Comparison of ENCODE assay signal across 23 cellular contexts in the genomic region with DNA sequence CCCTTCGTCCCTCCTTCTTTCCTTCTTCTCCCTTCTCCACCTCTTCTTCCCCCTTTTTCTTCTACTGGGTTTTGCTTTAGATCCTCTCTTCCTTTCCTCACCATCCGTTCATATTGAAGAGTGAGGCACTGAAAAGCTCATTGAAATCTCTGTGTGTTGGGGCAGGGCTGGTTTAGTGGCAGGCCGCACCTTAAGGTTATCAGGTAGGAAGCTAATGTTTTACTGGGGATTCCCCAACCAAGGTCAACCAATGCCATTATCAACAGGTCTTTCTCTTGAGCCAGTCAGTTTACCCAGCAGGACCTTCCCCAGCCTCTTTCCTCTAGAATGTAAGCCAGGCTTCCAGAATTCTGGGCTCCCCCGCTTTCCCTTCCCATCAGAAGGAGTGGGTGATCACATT. TPM values are rescaled to one million over a fixed set of nuclear protein-coding genes. Genes with fewer than 3 reads are reported as not detected.
DNase-seq lines count a peak whose midpoint lies in the region; ATAC-seq and TF ChIP-seq lines count a peak whose summit lies in the region.
"Had no signal": no experiment of that assay in that cellular context is flagged by ENCODE, and none has a peak within 500 bp of the region (broad histone marks: within the 10 kb centered on the region; RNA-seq: fewer than 3 reads in every experiment).

No MANE protein-coding gene starts in this region.

- no peaks in the 10 kb centered on the region for H4K20me1 ChIP-seq in GM23248 (ENCODE audit: insufficient read depth)

- in situ Hi-C loops in GM23248 (cut with MboI): no loop called here
- in situ Hi-C loops in transverse colon (cut with MboI; ENCODE audit: low pct_ligation_motif_present in 1 of 4, low pct_unique_long_range_greater_than_20kb in 1 of 4, low sequenced_read_pairs in 3 of 4): no loop called here

- no peak overlapping the region for H3K9ac ChIP-seq in GM23248
- H3K9ac ChIP-seq in endodermal cell (ENCODE audit: extremely low read depth, low read length, poor library complexity, severe bottlenecking): no peak overlapping the region
- peak overlapping the region in 1 of 2 donors; percentile 56 for H3K9ac ChIP-seq in mucosa of rectum (ENCODE audit: low read depth in 1 of 2, low read length in 2 of 2)
- no peak overlapping the region for H3K9ac ChIP-seq in mesenchymal stem cell (ENCODE audit: low read length)

- H3K27ac ChIP-seq in GM23248: no peak overlapping the region
- no peak overlapping the region for H3K27ac ChIP-seq in endodermal cell (ENCODE audit: low read depth, low read length)
- H3K27ac ChIP-seq in mucosa of rectum (ENCODE audit: low read depth in 2 of 2, low read length in 2 of 2): peak overlapping the region; percentile 83 to 85
- H3K27ac ChIP-seq in transverse colon: peak overlapping the region; percentile 60 to 82 (median 72)
- no peak overlapping the region for H3K27ac ChIP-seq in upper lobe of right lung
- H3K27ac ChIP-seq in mesenchymal stem cell (ENCODE audit: low read length, poor library complexity, severe bottlenecking): no peak overlapping the region
- H3K27ac ChIP-seq: C4-2B, SJSA1 had no signal

- H3K27ac Mint-ChIP-seq in endodermal cell: no peak overlapping the region
- H3K27ac Mint-ChIP-seq: CD8-positive, alpha-beta memory T cell; H9 had no signal

- H4K91ac ChIP-seq in mesenchymal stem cell (ENCODE audit: low read length): no peak overlapping the region

- H2BK120ac ChIP-seq in mesenchymal stem cell (ENCODE audit: low read depth, low read length): no peak overlapping the region

- intact Hi-C loops in transverse colon (cut with DNase I; ENCODE audit: low total_unique reads): no loop called here
- intact Hi-C loops in upper lobe of right lung (cut with DNase I): no loop called here

- H3F3A ChIP-seq in GM23248 (ENCODE audit: insufficient read depth): peaks cover 6% of the 10 kb centered on the region; the same call in 1 of the 2 replicates

- H3K4me3 ChIP-seq in GM23248 (no peak overlapping the region), endodermal cell (ENCODE audit: low read length) (peak overlapping the region; percentile 8), mucosa of rectum (ENCODE audit: low read length in 2 of 2) (peak overlapping the region; percentile 1 to 50), transverse colon (no peak overlapping the region), upper lobe of right lung (no peak overlapping the region), mesenchymal stem cell (ENCODE audit: insufficient read depth in 1 of 2, low read depth in 1 of 2, low read length in 2 of 2) (no peak overlapping the region)
- H3K4me3 ChIP-seq: SJSA1 had no signal

- H2BK12ac ChIP-seq in mesenchymal stem cell (ENCODE audit: low read length in 2 of 2): no peak overlapping the region

- 91 to 92% methylated on average over 4 of the region's 4 CpGs for WGBS in GM23248 (ENCODE audit: low coverage in 1 of 2, low lambda C conversion rate in 2 of 2, missing lambda C conversion rate in 2 of 2), 2 experiments
- WGBS in endodermal cell (ENCODE audit: insufficient coverage in 1 of 2, insufficient read length in 1 of 2), 2 experiments: 85% methylated on average over 4 of the region's 4 CpGs; no CpG with 5 or more reads in 1 of the 2 experiments
- 50 to 83% methylated on average over 1 to 4 of the region's 4 CpGs for WGBS in transverse colon (ENCODE audit: low coverage in 1 of 2), 2 donors
- 91% methylated on average over 3 of the region's 4 CpGs for whole genome bisulfite sequencing in mesenchymal stem cell

- no peak overlapping the region for H3K14ac ChIP-seq in mesenchymal stem cell (ENCODE audit: low read length in 2 of 2)

- H2BK5ac ChIP-seq in mesenchymal stem cell (ENCODE audit: low read depth, low read length, poor library complexity, severe bottlenecking): no peak overlapping the region

- H3K23ac ChIP-seq in mesenchymal stem cell (ENCODE audit: low read length in 2 of 2): no peak overlapping the region

- no peaks in the 10 kb centered on the region for H3K9me2 ChIP-seq in GM23248 (ENCODE audit: insufficient read depth)

- H3K18ac ChIP-seq in mesenchymal stem cell (ENCODE audit: low read depth in 1 of 2, low read length in 2 of 2): no peak overlapping the region

- H3K27me3 Mint-ChIP-seq in endodermal cell (ENCODE audit: insufficient read depth): peaks cover 2% of the 10 kb centered on the region

- ATAC-seq in upper lobe of right lung (no peak), HG03521 (IDR thresholded peaks at IDR 0.05; ENCODE audit: unreplicated experiment) (no peak)
- ATAC-seq: Right ventricle myocardium inferior had no signal

- DNase-seq in GM23248 (peak; percentile 24), endodermal cell (no peak), transverse colon (peak; percentile 50), upper lobe of right lung (no peak), mesenchymal stem cell (no peak)
- DNase-seq: CD8-positive, alpha-beta memory T cell; DMS53; EL; GF-D8; H9; MV-4-11; NCI-H1105 treated with DMSO at 0.1 percent for 48 hours; NCI-H2081 treated with DMSO at 0.1 percent for 48 hours; NCI-H2171 treated with DMSO at 0.1 percent for 48 hours; NCI-H446; NCI-H526; OCI-M1 had no signal

- no peak overlapping the region for H2BK15ac ChIP-seq in mesenchymal stem cell (ENCODE audit: low read depth, poor library complexity, severe bottlenecking)

- H3K79me2 ChIP-seq in GM23248 (ENCODE audit: insufficient read depth): no peaks in the 10 kb centered on the region

- H3K4me1 ChIP-seq in GM23248 (ENCODE audit: insufficient read depth): peaks cover 10% of the 10 kb centered on the region
- peaks cover 11% of the 10 kb centered on the region for H3K4me1 ChIP-seq in endodermal cell (ENCODE audit: control insufficient read depth, insufficient read depth, low read length)
- H3K4me1 ChIP-seq in mucosa of rectum (ENCODE audit: control insufficient read depth in 2 of 2, insufficient read depth in 2 of 2, low read length in 2 of 2): peaks cover 7 to 28% of the 10 kb centered on the region in 2 donors
- peaks cover 0 to 44% (median 20%) of the 10 kb centered on the region in 4 donors for H3K4me1 ChIP-seq in transverse colon
- peaks cover 11% of the 10 kb centered on the region for H3K4me1 ChIP-seq in upper lobe of right lung
- no peaks in the 10 kb centered on the region for H3K4me1 ChIP-seq in mesenchymal stem cell (ENCODE audit: control insufficient read depth, insufficient read depth, low read depth, low read length)

- peak overlapping the region; percentile 1 for H3K4me3 Mint-ChIP-seq in endodermal cell
- H3K4me3 Mint-ChIP-seq: CD8-positive, alpha-beta memory T cell; H9; IgD-negative memory B cell had no signal

- H2AK5ac ChIP-seq in mesenchymal stem cell (ENCODE audit: low read length, severe bottlenecking): no peak overlapping the region

- TF ChIP-seq CTCF in endodermal cell (conservative IDR thresholded peaks at IDR 0.05): no peak
- TF ChIP-seq CTCF in transverse colon (IDR thresholded peaks at IDR 0.05): no peak
- no peak for TF ChIP-seq CTCF in upper lobe of right lung (IDR thresholded peaks at IDR 0.05)

- H3K4me1 Mint-ChIP-seq in endodermal cell: peaks cover 29% of the 10 kb centered on the region

- H3K36me3 Mint-ChIP-seq in endodermal cell (ENCODE audit: low read depth): no peaks in the 10 kb centered on the region
- H3K36me3 Mint-ChIP-seq: IgD-negative memory B cell had no signal

- no peak overlapping the region for H3K4me2 ChIP-seq in GM23248 (ENCODE audit: unreplicated experiment)
- H3K4me2 ChIP-seq in mesenchymal stem cell (ENCODE audit: low read length, poor library complexity, severe bottlenecking): no peak overlapping the region

- H3K9me3 ChIP-seq in GM23248 (ENCODE audit: low read depth): no peaks in the 10 kb centered on the region
- peaks cover 5% of the 10 kb centered on the region for H3K9me3 ChIP-seq in endodermal cell (ENCODE audit: control insufficient read depth, low read length)
- H3K9me3 ChIP-seq in mucosa of rectum (ENCODE audit: control insufficient read depth in 2 of 2, low read length in 2 of 2): no peaks in the 10 kb centered on the region
- H3K9me3 ChIP-seq in transverse colon: no peaks in the 10 kb centered on the region
- H3K9me3 ChIP-seq in upper lobe of right lung: no peaks in the 10 kb centered on the region
- no peaks in the 10 kb centered on the region for H3K9me3 ChIP-seq in mesenchymal stem cell (ENCODE audit: control insufficient read depth, low read length)
- H3K9me3 ChIP-seq: SJSA1 had no signal

- H3K79me1 ChIP-seq in mesenchymal stem cell (replicated peaks; ENCODE audit: low read length, poor library complexity, severe bottlenecking): no peaks in the 10 kb centered on the region

- H3K36me3 ChIP-seq in GM23248 (ENCODE audit: low read depth): no peaks in the 10 kb centered on the region
- H3K36me3 ChIP-seq in endodermal cell (ENCODE audit: control insufficient read depth, insufficient read depth, low read length): no peaks in the 10 kb centered on the region
- H3K36me3 ChIP-seq in mucosa of rectum (ENCODE audit: control insufficient read depth in 2 of 2, insufficient read depth in 2 of 2, low read length in 2 of 2): no peaks in the 10 kb centered on the region
- no peaks in the 10 kb centered on the region for H3K36me3 ChIP-seq in transverse colon
- H3K36me3 ChIP-seq in upper lobe of right lung: no peaks in the 10 kb centered on the region
- no peaks in the 10 kb centered on the region for H3K36me3 ChIP-seq in mesenchymal stem cell (ENCODE audit: control insufficient read depth in 1 of 2, insufficient read depth in 2 of 2, low read depth in 1 of 2, low read length in 2 of 2)
- H3K36me3 ChIP-seq: SJSA1 had no signal

- H2AFZ ChIP-seq in GM23248: no peak overlapping the region
- H2AFZ ChIP-seq in mesenchymal stem cell (ENCODE audit: low read depth, low read length): no peak overlapping the region

- H4K8ac ChIP-seq in mesenchymal stem cell (ENCODE audit: low read length): no peak overlapping the region

- TF ChIP-seq EP300 in transverse colon (IDR thresholded peaks at IDR 0.05; ENCODE audit: low read depth): no peak

- peaks cover 6% of the 10 kb centered on the region for H3K9me3 Mint-ChIP-seq in endodermal cell

- no peak overlapping the region for H3K4ac ChIP-seq in mesenchymal stem cell (ENCODE audit: low read depth in 1 of 2, low read length in 2 of 2)

- H3K27me3 ChIP-seq in GM23248 (replicated peaks; ENCODE audit: insufficient read depth): no peaks in the 10 kb centered on the region
- no peaks in the 10 kb centered on the region for H3K27me3 ChIP-seq in endodermal cell (ENCODE audit: control insufficient read depth, insufficient read depth, low read length, poor library complexity, severe bottlenecking)
- peaks cover 0 to 2% of the 10 kb centered on the region in 2 donors for H3K27me3 ChIP-seq in mucosa of rectum (ENCODE audit: control insufficient read depth in 2 of 2, insufficient read depth in 2 of 2, low read length in 2 of 2)
- peaks cover 8% of the 10 kb centered on the region for H3K27me3 ChIP-seq in transverse colon
- no peaks in the 10 kb centered on the region for H3K27me3 ChIP-seq in upper lobe of right lung
- H3K27me3 ChIP-seq in mesenchymal stem cell (ENCODE audit: control insufficient read depth in 1 of 2, insufficient read depth in 1 of 2, low read length in 2 of 2): peaks cover 5 to 20% of the 10 kb centered on the region in 2 experiments
- H3K27me3 ChIP-seq: SJSA1 had no signal

- TF ChIP-seq POLR2A in transverse colon (IDR thresholded peaks at IDR 0.05): peak; percentile 48

RNA-seq across cellular contexts. Expression of a gene that starts 11.6 kb away (rescaled TPM):
- total RNA-seq in GM23248 (2014; rRNA removed; shearing (Covaris generic)): 36.4 and 45.5 TPM in 2 replicates
- polyA plus RNA-seq in GM23248 (2016; fragmentation: Nextera tagmentation; extraction: Ambion mirVana): 17.0 and 17.8 TPM in 2 replicates
- total RNA-seq in endodermal cell (10 to 100 TPM; 49.7 to 70.0 TPM), transverse colon (100 to 1,000 TPM in 1 of 4 donors, 10 to 100 TPM in 3; 35.8 to 115 (median 70.3) TPM), upper lobe of right lung (62.9 TPM)
- 29.2 TPM for polyA plus RNA-seq in endodermal cell (2013, experiment 1 of 2)
- polyA plus RNA-seq in endodermal cell (2013, experiment 2 of 2): 33.5 TPM
- polyA plus RNA-seq in mesenchymal stem cell (2013, experiment 1 of 2): 13.9 TPM
- 15.3 TPM for polyA plus RNA-seq in mesenchymal stem cell (2013, experiment 2 of 2)

Comparison
In these comparisons a context has a peak if more than half of its experiments do, and no peak if none do; other contexts are left out.
1. DNase-seq: peak in GM23248 (single experiment) and transverse colon (single experiment); none in endodermal cell (single experiment), upper lobe of right lung (single experiment) and mesenchymal stem cell (single experiment).
2. H3K27ac ChIP-seq: peak in mucosa of rectum (2 of 2) and transverse colon (4 of 4); none in GM23248 (single experiment), endodermal cell (single experiment), upper lobe of right lung (single experiment) and mesenchymal stem cell (single experiment).
3. H3K4me3 ChIP-seq: peak in endodermal cell (single experiment) and mucosa of rectum (2 of 2); none in GM23248 (single experiment), transverse colon (0 of 4), upper lobe of right lung (single experiment) and mesenchymal stem cell (0 of 2).